Comparison of ENCODE assay signal across 19 cellular contexts in the genomic region with DNA sequence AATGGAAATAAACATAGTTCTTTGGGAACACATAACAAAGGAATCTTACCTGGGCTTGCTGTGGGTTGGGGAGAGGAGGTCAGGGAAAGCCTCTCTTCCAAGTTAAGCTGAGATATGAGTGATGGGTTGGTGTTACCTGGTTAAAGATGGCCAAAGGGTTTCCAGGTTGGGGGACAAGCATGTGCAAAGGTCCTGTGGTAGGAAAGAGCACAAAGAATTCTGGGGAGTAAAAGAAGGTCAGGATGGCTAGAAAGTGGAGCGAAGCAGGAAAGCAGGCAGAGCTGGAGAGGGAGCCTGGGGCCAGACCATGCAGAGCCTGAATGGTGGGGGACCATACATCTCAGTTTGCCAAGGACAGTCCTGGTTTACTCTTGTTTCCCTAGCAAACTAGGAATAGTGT.
DNase-seq lines count a peak whose midpoint lies in the region; ATAC-seq and TF ChIP-seq lines count a peak whose summit lies in the region.
"Had no signal": no experiment of that assay in that cellular context is flagged by ENCODE, and none has a peak within 500 bp of the region (broad histone marks: within the 10 kb centered on the region; RNA-seq: fewer than 3 reads in every experiment).

No MANE protein-coding gene starts in this region.

- H3K4me1 Mint-ChIP-seq in WTC11 (peaks cover 8% of the 10 kb centered on the region), brain (peaks cover 21% of the 10 kb centered on the region), neural crest cell (peaks cover 8% of the 10 kb centered on the region)
- H3K4me1 Mint-ChIP-seq in activated naive CD8-positive, alpha-beta T cell treated with anti-CD3 and anti-CD28 coated beads for 36 hours = peaks cover 7% of the 10 kb centered on the region
- H3K4me1 Mint-ChIP-seq: CD4-positive, alpha-beta memory T cell had no signal

- H3K27me3 Mint-ChIP-seq in WTC11 (ENCODE audit: low read depth) = no peaks in the 10 kb centered on the region; the same call in 1 of the 2 replicates
- H3K27me3 Mint-ChIP-seq in brain = no peaks in the 10 kb centered on the region
- peaks cover 9% of the 10 kb centered on the region for H3K27me3 Mint-ChIP-seq in neural crest cell (ENCODE audit: low read depth)
- H3K27me3 Mint-ChIP-seq in activated naive CD8-positive, alpha-beta T cell treated with anti-CD3 and anti-CD28 coated beads for 36 hours = peaks cover 16% of the 10 kb centered on the region

- CTCF ChIA-PET in WTC11 (lab: Charles Lee) = interaction anchor here (1.2 to 1.5 kb wide), 2 partner anchors 12 to 119 kb away, joined by 3 to 4 read pairs; no protein-coding TSS in a partner anchor

- TF ChIP-seq CTCF in WTC11 (IDR thresholded peaks at IDR 0.05) = no peak
- no peak for TF ChIP-seq CTCF in brain (conservative IDR thresholded peaks at IDR 0.05)
- no peak for TF ChIP-seq CTCF in neural crest cell (conservative IDR thresholded peaks at IDR 0.05)

- H3K4me3 Mint-ChIP-seq in WTC11 = no peak overlapping the region
- no peak overlapping the region for H3K4me3 Mint-ChIP-seq in brain
- H3K4me3 Mint-ChIP-seq in neural crest cell = no peak overlapping the region
- H3K4me3 Mint-ChIP-seq in activated naive CD8-positive, alpha-beta T cell treated with anti-CD3 and anti-CD28 coated beads for 36 hours = no peak overlapping the region
- H3K4me3 Mint-ChIP-seq: CD4-positive, alpha-beta memory T cell had no signal

- POLR2A ChIA-PET in WTC11 (lab: Charles Lee) = no interaction called here

- DNase-seq in WTC11 (ENCODE audit: low spot score) = no peak
- no peak for DNase-seq in neural crest cell (ENCODE audit: low read depth, low spot score)
- no peak for DNase-seq in activated naive CD8-positive, alpha-beta T cell treated with anti-CD3 and anti-CD28 coated beads for 36 hours
- DNase-seq in NCI-H774 (lab: John Stamatoyannopoulos, UW) = no peak
- DNase-seq: 8988T; ACHN; C1 segment of cervical spinal cord; Calu3; CD4-positive, alpha-beta memory T cell; COR-L47; DMS53; DMS79 treated with DMSO at 0.1 percent for 48 hours; GF-D8; GOT3; H7; HCEC 1CT had no signal

- ATAC-seq in WTC11 (no peak), HG03342 (IDR thresholded peaks at IDR 0.05; ENCODE audit: unreplicated experiment) (no peak)
- ATAC-seq: A549 had no signal

- no peak overlapping the region for H3K27ac Mint-ChIP-seq in WTC11
- H3K27ac Mint-ChIP-seq in brain = peak overlapping the region in 3 of 5 experiments; percentile 11 to 86 (median 78)
- H3K27ac Mint-ChIP-seq in neural crest cell (ENCODE audit: unreplicated experiment) = peak overlapping the region; percentile 13
- no peak overlapping the region for H3K27ac Mint-ChIP-seq in activated naive CD8-positive, alpha-beta T cell treated with anti-CD3 and anti-CD28 coated beads for 36 hours
- H3K27ac Mint-ChIP-seq: CD4-positive, alpha-beta memory T cell had no signal

- H3K36me3 Mint-ChIP-seq in WTC11 (no peaks in the 10 kb centered on the region), brain (no peaks in the 10 kb centered on the region), neural crest cell (ENCODE audit: low read depth) (no peaks in the 10 kb centered on the region)
- no peaks in the 10 kb centered on the region for H3K36me3 Mint-ChIP-seq in activated naive CD8-positive, alpha-beta T cell treated with anti-CD3 and anti-CD28 coated beads for 36 hours
- H3K36me3 Mint-ChIP-seq: CD4-positive, alpha-beta memory T cell had no signal

- H3K9me3 Mint-ChIP-seq in WTC11 (no peaks in the 10 kb centered on the region; the same call in 1 of the 2 replicates), brain (peaks cover 0 to 14% (median 2%) of the 10 kb centered on the region in 5 experiments), neural crest cell (no peaks in the 10 kb centered on the region)
- no peaks in the 10 kb centered on the region for H3K9me3 Mint-ChIP-seq in activated naive CD8-positive, alpha-beta T cell treated with anti-CD3 and anti-CD28 coated beads for 36 hours

TF ChIP-seq in WTC11, 78 proteins besides CTCF, POLR2A, EP300 and RAD21:
- TF ChIP-seq, protein P1, sequence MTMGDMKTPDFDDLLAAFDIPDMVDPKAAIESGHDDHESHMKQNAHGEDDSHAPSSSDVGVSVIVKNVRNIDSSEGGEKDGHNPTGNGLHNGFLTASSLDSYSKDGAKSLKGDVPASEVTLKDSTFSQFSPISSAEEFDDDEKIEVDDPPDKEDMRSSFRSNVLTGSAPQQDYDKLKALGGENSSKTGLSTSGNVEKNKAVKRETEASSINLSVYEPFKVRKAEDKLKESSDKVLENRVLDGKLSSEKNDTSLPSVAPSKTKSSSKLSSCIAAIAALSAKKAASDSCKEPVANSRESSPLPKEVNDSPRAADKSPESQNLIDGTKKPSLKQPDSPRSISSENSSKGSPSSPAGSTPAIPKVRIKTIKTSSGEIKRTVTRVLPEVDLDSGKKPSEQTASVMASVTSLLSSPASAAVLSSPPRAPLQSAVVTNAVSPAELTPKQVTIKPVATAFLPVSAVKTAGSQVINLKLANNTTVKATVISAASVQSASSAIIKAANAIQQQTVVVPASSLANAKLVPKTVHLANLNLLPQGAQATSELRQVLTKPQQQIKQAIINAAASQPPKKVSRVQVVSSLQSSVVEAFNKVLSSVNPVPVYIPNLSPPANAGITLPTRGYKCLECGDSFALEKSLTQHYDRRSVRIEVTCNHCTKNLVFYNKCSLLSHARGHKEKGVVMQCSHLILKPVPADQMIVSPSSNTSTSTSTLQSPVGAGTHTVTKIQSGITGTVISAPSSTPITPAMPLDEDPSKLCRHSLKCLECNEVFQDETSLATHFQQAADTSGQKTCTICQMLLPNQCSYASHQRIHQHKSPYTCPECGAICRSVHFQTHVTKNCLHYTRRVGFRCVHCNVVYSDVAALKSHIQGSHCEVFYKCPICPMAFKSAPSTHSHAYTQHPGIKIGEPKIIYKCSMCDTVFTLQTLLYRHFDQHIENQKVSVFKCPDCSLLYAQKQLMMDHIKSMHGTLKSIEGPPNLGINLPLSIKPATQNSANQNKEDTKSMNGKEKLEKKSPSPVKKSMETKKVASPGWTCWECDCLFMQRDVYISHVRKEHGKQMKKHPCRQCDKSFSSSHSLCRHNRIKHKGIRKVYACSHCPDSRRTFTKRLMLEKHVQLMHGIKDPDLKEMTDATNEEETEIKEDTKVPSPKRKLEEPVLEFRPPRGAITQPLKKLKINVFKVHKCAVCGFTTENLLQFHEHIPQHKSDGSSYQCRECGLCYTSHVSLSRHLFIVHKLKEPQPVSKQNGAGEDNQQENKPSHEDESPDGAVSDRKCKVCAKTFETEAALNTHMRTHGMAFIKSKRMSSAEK (CRISPR knock-in tag; IDR thresholded peaks at IDR 0.05; ENCODE audit: borderline replicate concordance) = no peak
- TF ChIP-seq GRHL2 (CRISPR knock-in tag; IDR thresholded peaks at IDR 0.05; ENCODE audit: insufficient replicate concordance, severe bottlenecking) (no peak), CBFB (CRISPR knock-in tag; IDR thresholded peaks at IDR 0.05; ENCODE audit: low read depth) (no peak), OVOL2 (CRISPR knock-in tag; IDR thresholded peaks at IDR 0.05; ENCODE audit: borderline replicate concordance) (no peak), GTF2I (CRISPR knock-in tag; conservative IDR thresholded peaks at IDR 0.05) (0 out of 2 replicates have a peak, but pooled peaks have one; percentile 18)
- TF ChIP-seq, protein P2, sequence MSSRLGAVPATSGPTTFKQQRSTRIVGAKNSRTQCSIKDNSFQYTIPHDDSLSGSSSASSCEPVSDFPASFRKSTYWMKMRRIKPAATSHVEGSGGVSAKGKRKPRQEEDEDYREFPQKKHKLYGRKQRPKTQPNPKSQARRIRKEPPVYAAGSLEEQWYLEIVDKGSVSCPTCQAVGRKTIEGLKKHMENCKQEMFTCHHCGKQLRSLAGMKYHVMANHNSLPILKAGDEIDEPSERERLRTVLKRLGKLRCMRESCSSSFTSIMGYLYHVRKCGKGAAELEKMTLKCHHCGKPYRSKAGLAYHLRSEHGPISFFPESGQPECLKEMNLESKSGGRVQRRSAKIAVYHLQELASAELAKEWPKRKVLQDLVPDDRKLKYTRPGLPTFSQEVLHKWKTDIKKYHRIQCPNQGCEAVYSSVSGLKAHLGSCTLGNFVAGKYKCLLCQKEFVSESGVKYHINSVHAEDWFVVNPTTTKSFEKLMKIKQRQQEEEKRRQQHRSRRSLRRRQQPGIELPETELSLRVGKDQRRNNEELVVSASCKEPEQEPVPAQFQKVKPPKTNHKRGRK (CRISPR knock-in tag; IDR thresholded peaks at IDR 0.05; ENCODE audit: borderline replicate concordance) = no peak
- TF ChIP-seq, protein P3, sequence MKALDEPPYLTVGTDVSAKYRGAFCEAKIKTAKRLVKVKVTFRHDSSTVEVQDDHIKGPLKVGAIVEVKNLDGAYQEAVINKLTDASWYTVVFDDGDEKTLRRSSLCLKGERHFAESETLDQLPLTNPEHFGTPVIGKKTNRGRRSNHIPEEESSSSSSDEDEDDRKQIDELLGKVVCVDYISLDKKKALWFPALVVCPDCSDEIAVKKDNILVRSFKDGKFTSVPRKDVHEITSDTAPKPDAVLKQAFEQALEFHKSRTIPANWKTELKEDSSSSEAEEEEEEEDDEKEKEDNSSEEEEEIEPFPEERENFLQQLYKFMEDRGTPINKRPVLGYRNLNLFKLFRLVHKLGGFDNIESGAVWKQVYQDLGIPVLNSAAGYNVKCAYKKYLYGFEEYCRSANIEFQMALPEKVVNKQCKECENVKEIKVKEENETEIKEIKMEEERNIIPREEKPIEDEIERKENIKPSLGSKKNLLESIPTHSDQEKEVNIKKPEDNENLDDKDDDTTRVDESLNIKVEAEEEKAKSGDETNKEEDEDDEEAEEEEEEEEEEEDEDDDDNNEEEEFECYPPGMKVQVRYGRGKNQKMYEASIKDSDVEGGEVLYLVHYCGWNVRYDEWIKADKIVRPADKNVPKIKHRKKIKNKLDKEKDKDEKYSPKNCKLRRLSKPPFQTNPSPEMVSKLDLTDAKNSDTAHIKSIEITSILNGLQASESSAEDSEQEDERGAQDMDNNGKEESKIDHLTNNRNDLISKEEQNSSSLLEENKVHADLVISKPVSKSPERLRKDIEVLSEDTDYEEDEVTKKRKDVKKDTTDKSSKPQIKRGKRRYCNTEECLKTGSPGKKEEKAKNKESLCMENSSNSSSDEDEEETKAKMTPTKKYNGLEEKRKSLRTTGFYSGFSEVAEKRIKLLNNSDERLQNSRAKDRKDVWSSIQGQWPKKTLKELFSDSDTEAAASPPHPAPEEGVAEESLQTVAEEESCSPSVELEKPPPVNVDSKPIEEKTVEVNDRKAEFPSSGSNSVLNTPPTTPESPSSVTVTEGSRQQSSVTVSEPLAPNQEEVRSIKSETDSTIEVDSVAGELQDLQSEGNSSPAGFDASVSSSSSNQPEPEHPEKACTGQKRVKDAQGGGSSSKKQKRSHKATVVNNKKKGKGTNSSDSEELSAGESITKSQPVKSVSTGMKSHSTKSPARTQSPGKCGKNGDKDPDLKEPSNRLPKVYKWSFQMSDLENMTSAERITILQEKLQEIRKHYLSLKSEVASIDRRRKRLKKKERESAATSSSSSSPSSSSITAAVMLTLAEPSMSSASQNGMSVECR (CRISPR knock-in tag; IDR thresholded peaks at IDR 0.05; ENCODE audit: borderline replicate concordance) = no peak

Comparison
In these comparisons a context has a peak if more than half of its experiments do, and no peak if none do; other contexts are left out.
1. H3K27ac Mint-ChIP-seq: peak in brain (3 of 5) and neural crest cell (single experiment); none in WTC11 (single experiment) and activated naive CD8-positive, alpha-beta T cell treated with anti-CD3 and anti-CD28 coated beads for 36 hours (single experiment).